7 cellular contexts compared by ENCODE assay signal in the genomic region with DNA sequence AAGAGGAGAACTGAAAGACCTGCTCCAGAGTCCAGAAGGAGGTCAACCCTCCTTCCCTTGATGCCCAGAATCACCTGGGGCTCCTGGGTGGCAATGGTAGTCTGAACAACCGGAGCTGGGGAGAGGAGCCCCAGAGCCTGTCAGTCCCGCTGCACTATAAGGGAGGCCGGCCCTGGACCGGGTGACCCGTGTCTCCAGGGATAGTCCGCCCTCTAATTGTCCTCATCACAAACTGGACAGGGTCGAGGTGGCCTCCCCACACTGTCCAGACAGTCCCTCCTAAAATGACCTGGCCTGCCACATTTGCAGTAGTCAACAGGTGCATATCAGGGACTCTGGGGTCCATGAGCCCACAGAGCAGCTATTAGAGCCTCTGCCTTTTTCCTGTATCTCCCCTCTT. TPM values are rescaled to one million over a fixed set of nuclear protein-coding genes. Genes with fewer than 3 reads are reported as not detected.
"Had no signal": no experiment of that assay in that cellular context is flagged by ENCODE, and none has a peak within 500 bp of the region (broad histone marks: within the 10 kb centered on the region; RNA-seq: fewer than 3 reads in every experiment).

No MANE protein-coding gene starts in this region.

- H3K4me3 ChIP-seq: K562 had no signal

- H3K9ac ChIP-seq: KMS-11 had no signal

- ATAC-seq: HepG2, K562 had no signal

- DNase-seq: KBM-7, KG1 had no signal

- H3K4me2 ChIP-seq: KMS-11 had no signal

- H3K27ac ChIP-seq: HL-60, KMS-11 had no signal

RNA-seq across cellular contexts. Expression of a gene that starts 43.2 kb away (rescaled TPM):
- total RNA-seq: HT-29 had no signal
